8 cellular contexts compared by ENCODE assay signal in the genomic region with DNA sequence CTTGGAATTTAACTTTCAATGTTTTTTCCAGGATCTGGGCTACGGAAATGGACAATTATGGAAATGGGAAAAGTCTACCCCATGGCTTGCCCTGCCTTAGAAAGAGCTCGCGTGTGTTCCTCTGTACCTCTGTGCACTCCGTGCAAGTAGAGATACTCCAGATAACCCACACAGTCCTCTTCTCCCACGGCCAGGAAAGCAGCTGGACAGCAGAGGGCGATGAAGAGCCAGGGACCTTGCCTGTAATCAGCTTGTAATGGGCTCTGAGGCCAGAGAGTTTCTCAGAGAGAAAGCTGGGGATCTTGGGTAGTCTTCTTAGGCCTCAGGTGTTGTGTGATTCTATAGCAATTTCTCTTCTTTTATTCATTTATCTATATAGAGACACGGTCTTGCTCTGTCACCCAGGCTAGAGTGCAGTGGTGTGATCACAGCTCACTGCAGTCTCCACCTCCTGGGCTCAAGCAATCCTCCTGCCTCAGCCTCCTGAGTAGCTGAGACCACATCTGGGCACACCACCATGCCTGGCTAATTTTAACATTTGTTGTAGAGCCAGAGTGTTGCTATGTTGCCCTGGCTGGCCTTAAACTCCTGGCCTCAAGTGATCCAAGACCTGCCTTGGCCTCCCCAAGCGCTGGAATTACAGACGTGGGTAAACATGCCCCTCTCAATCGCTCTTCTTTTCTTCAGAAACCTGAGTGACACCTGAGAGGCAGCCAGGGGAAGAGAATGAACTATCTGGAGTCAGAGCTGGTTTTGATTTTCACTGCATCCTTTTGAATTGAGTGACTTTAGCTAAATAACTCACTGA. TPM values are rescaled to one million over a fixed set of nuclear protein-coding genes. Genes with fewer than 3 reads are reported as not detected.
DNase-seq lines count a peak whose midpoint lies in the region; ATAC-seq and TF ChIP-seq lines count a peak whose summit lies in the region.

No MANE protein-coding gene starts in this region.

- no peak for ATAC-seq in GM19455 (IDR thresholded peaks at IDR 0.05; ENCODE audit: unreplicated experiment)

- H3K27ac ChIP-seq in C4-2B: no peak overlapping the region

- DNase-seq in HS-27A (ENCODE audit: low read depth): peak; percentile 35
- peak; percentile 95 for DNase-seq in NCI-H82 (lab: John Stamatoyannopoulos, UW)
- peak; percentile 83 to 90 for DNase-seq in activated CD4-positive, alpha-beta T cell treated with anti-CD3 and anti-CD28 coated beads, Interleukin-2, amount 50 U/mL, for 4 hours
- peak; percentile 91 for DNase-seq in ecto neural progenitor cell (ENCODE audit: low spot score)
- peak; percentile 83 to 87 for DNase-seq in lung microvascular endothelial cell (ENCODE audit: low read depth in 2 of 2)
- peak; percentile 74 for DNase-seq in stimulated activated CD8-positive, alpha-beta memory T cell treated with anti-CD3 and anti-CD28 coated beads, Interleukin-15, amount 100 ng/mL, for 1 hour (ENCODE audit: low read depth)

- peak; percentile 98 for TF ChIP-seq CTCF in C4-2B (conservative IDR thresholded peaks at IDR 0.05)

RNA-seq across cellular contexts. Expression of gene SOCS7, which starts 2.3 kb away (rescaled TPM):
- total RNA-seq in lung microvascular endothelial cell: 4.6 and 7.5 TPM in 2 replicates

RNA-seq across cellular contexts. Expression of gene GPR179, which starts 5.5 kb away (rescaled TPM):
- total RNA-seq in lung microvascular endothelial cell: not detected in 2 replicates

RNA-seq across cellular contexts. Expression of gene MRPL45, which starts 52.3 kb away (rescaled TPM):
- 26.4 and 33.1 TPM in 2 replicates for total RNA-seq in lung microvascular endothelial cell

Comparison
In these comparisons a context has a peak if more than half of its experiments do, and no peak if none do; other contexts are left out.
1. DNase-seq: peak in every context shown above with its lines; median percentile 95 in NCI-H82; 91 in ecto neural progenitor cell; 86 in activated CD4-positive, alpha-beta T cell treated with anti-CD3 and anti-CD28 coated beads, Interleukin-2, amount 50 U/mL, for 4 hours; 85 in lung microvascular endothelial cell; 74 in stimulated activated CD8-positive, alpha-beta memory T cell treated with anti-CD3 and anti-CD28 coated beads, Interleukin-15, amount 100 ng/mL, for 1 hour; 35 in HS-27A.